Comparison of ENCODE assay signal across 20 cellular contexts in the genomic region with DNA sequence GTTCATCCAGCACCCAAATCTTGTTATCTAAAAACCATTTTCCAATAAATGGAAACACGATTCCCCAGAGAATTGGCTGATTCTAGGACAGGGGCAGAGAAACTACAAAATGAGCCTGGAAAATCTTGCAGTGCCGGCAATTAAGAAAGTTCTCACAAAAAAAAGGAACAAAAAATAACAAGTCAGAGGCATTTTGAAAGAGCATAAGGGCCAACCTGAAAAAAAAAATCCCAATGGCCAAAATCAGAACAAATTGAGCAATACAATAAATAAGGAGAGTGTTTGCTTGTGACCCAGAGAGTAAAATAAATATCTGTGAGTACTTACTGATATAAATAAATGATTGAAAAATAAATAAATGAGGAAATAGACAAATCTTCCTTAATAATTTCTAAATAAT. TPM values are rescaled to one million over a fixed set of nuclear protein-coding genes. Genes with fewer than 3 reads are reported as not detected.
"Had no signal": no experiment of that assay in that cellular context is flagged by ENCODE, and none has a peak within 500 bp of the region (broad histone marks: within the 10 kb centered on the region; RNA-seq: fewer than 3 reads in every experiment).

No MANE protein-coding gene starts in this region.

- ATAC-seq: activated CD8-positive, alpha-beta memory T cell treated with anti-CD3 and anti-CD28 coated beads, Interleukin-2, amount 10 ng/mL, durations not matched to agents 7 days and 5 days; K562 had no signal

- DNase-seq: activated B cell treated with CpG ODN at 0.5 μM for 24 hours; activated CD4-positive, alpha-beta T cell treated with anti-CD3 and anti-CD28 coated beads for 1 hour; activated CD4-positive, alpha-beta T cell treated with anti-CD3 and anti-CD28 coated beads, Interleukin-2, amount 10 ng/mL, durations not matched to agents 24 days and 14 days; activated CD4-positive, alpha-beta T cell treated with anti-CD3 and anti-CD28 coated beads, Interleukin-2, amount 50 U/mL, for 48 hours; activated CD8-positive, alpha-beta memory T cell treated with anti-CD3 and anti-CD28 coated beads, Interleukin-2, amount 10 ng/mL, durations not matched to agents 7 days and 5 days; activated effector memory CD4-positive, alpha-beta T cell treated with Interleukin-2 at 50 U/mL for 16 hours; activated naive CD4-positive, alpha-beta T cell; activated T-cell treated with anti-CD3 and anti-CD28 coated beads, Interleukin-2, amount 50 U/mL, for 24 hours; aorta; central memory CD4-positive, alpha-beta T cell; Karpas-422; MM.1S; NCI-H1092 treated with DMSO at 0.1 percent for 48 hours; NCI-H1417 treated with DMSO at 0.1 percent for 48 hours; NCI-H1694 treated with DMSO at 0.1 percent for 48 hours; NCI-H2029 treated with DMSO at 0.1 percent for 48 hours; NCI-H510A treated with DMSO at 0.1 percent for 48 hours; NCI-H69; NK-92 treated with Interleukin-12 subunit alpha and Interleukin-12 subunit beta, amount 100 ng/mL, for 24 hours had no signal

- H3K4me3 ChIP-seq: K562 had no signal

RNA-seq across cellular contexts. Expression of gene S1PR3, which starts 55.1 kb away (rescaled TPM):
- total RNA-seq: activated B cell treated with CpG ODN at 0.5 μM for 24 hours had no signal
